8 cellular contexts compared by ENCODE assay signal in the genomic region with DNA sequence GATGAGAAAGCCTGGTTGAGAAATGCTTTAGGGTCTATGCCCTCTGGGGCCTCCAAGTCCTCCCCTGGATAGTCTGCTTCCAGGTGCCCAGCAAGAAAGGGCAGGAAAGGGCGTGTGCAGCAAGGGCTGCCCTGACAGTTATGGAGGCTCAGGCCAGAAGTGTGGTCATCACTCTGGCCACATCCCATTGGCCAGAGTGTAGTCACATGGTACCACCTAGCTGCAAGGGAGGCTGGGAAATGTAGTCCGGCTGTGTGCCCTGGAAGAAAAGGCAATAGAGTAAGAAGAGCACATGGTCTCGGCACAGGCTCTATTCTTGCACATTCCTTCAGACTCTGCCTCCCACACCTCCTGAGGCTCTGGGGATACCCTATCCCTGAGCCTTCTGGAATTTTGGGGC. TPM values are rescaled to one million over a fixed set of nuclear protein-coding genes. Genes with fewer than 3 reads are reported as not detected.
A peak's percentile ranks its signal among the peaks of the same experiment; 100 is the strongest.
DNase-seq lines count a peak whose midpoint lies in the region; ATAC-seq, FAIRE-seq and TF ChIP-seq lines count a peak whose summit lies in the region.

No MANE protein-coding gene starts in this region.

- in situ Hi-C loops in K562 (cut with MboI): loop anchor here (10.0 to 25.0 kb wide), 2 partner anchors 150 to 268 kb away; no protein-coding TSS in a partner anchor

- 0 out of 2 replicates have a peak, but pooled peaks cover 8% of the 10 kb centered on the region for H3K9me3 ChIP-seq in K562 (replicated peaks; ENCODE audit: control insufficient read depth, insufficient read depth, low read depth, low read length)
- H3K9me3 ChIP-seq in small intestine (ENCODE audit: control insufficient read depth, low read depth): no peaks in the 10 kb centered on the region
- no peaks in the 10 kb centered on the region for H3K9me3 ChIP-seq in vagina
- H3K9me3 ChIP-seq in CD8-positive, alpha-beta memory T cell (ENCODE audit: low read length): no peaks in the 10 kb centered on the region

- DNase-seq in stimulated activated CD4-positive, alpha-beta T cell treated with anti-CD3 and anti-CD28 coated beads, Interleukin-15, amount 100 ng/mL, for 24 hours: peak; percentile 63
- no peak for DNase-seq in stimulated activated CD4-positive, alpha-beta T cell treated with anti-CD3 and anti-CD28 coated beads, Interleukin-4, amount 100 ng/mL, for 4 hours
- DNase-seq in LoVo (ENCODE audit: low spot score): peak; percentile 34
- peak; percentile 74 to 80 (median 78) for DNase-seq in K562 (ENCODE audit: extremely low read depth in 1 of 4, low spot score in 3 of 4)
- peak; percentile 52 for DNase-seq in small intestine
- DNase-seq in effector CD8-positive, alpha-beta T cell (lab: John Stamatoyannopoulos, UW): no peak
- no peak for DNase-seq in vagina (ENCODE audit: extremely low spot score in 2 of 2)
- DNase-seq in CD8-positive, alpha-beta memory T cell: no peak

- no peak for TF ChIP-seq EP300 in K562 (IDR thresholded peaks at IDR 0.05; ENCODE audit: low read length)

- no peak overlapping the region for H3K9ac ChIP-seq in K562 (ENCODE audit: insufficient read depth in 1 of 2, low read depth in 2 of 2, low read length in 2 of 2)

- no peak overlapping the region for H3K4me2 ChIP-seq in K562 (ENCODE audit: insufficient read depth, low read length)

- H4K20me1 ChIP-seq in K562 (replicated peaks; ENCODE audit: control insufficient read depth, insufficient read depth, low read length): 0 out of 2 replicates have a peak, but pooled peaks cover 4% of the 10 kb centered on the region

- TF ChIP-seq POLR2A in K562 (conservative IDR thresholded peaks at IDR 0.05) (no peak), vagina (IDR thresholded peaks at IDR 0.05) (no peak)

- H3K27ac ChIP-seq in K562 (ENCODE audit: extremely low read depth, low read depth, low read length) (no peak overlapping the region; the same call in 2 of the 3 replicates), small intestine (ENCODE audit: low read depth in 1 of 2, low read length in 1 of 2) (no peak overlapping the region), vagina (no peak overlapping the region)
- no peak overlapping the region for H3K27ac ChIP-seq in CD8-positive, alpha-beta memory T cell (ENCODE audit: low read depth, low read length)

- H3K79me2 ChIP-seq in K562 (ENCODE audit: control insufficient read depth, insufficient read depth, low read length): no peaks in the 10 kb centered on the region

- POLR2A ChIA-PET in K562 (lab: Yijun Ruan, JAX): no interaction called here
- POLR2A ChIA-PET in CD8-positive, alpha-beta memory T cell (lab: Charles Lee): no interaction called here

- no peaks in the 10 kb centered on the region for H3K9me3 Mint-ChIP-seq in CD8-positive, alpha-beta memory T cell

- peak; percentile 77 for ATAC-seq in K562

- no peak for TF ChIP-seq CTCF in K562 (IDR thresholded peaks at IDR 0.05 in 2 of 3, conservative IDR thresholded peaks at IDR 0.05 in 1 of 3; ENCODE audit: insufficient read depth in 2 of 3, low read depth in 1 of 3, low read length in 3 of 3)
- no peak for TF ChIP-seq CTCF in vagina (IDR thresholded peaks at IDR 0.05)

- BruUV-seq in K562 (replicated peaks; lab: Mats Ljungman, UMichigan): no TSS peak

- H3K36me3 Mint-ChIP-seq in CD8-positive, alpha-beta memory T cell: peaks cover 0 to 19% (median 3%) of the 10 kb centered on the region in 3 donors

- peaks cover 0 to 1% of the 10 kb centered on the region in 2 donors for H3K27me3 Mint-ChIP-seq in CD8-positive, alpha-beta memory T cell

- H3K9me1 ChIP-seq in K562 (ENCODE audit: control insufficient read depth, insufficient read depth, low read length): no peaks in the 10 kb centered on the region

- H3K27ac Mint-ChIP-seq in CD8-positive, alpha-beta memory T cell: peak overlapping the region in 1 of 8 donors; percentile 24

- no peak overlapping the region for H3K4me3 Mint-ChIP-seq in CD8-positive, alpha-beta memory T cell

- H3K36me3 ChIP-seq in K562 (ENCODE audit: control insufficient read depth, insufficient read depth, low read length): peaks cover 10% of the 10 kb centered on the region; the same call in 2 of the 3 replicates
- no peaks in the 10 kb centered on the region for H3K36me3 ChIP-seq in small intestine (ENCODE audit: control insufficient read depth in 2 of 2, insufficient read depth in 2 of 2, low read length in 2 of 2)
- H3K36me3 ChIP-seq in vagina: no peaks in the 10 kb centered on the region
- peaks cover 4% of the 10 kb centered on the region for H3K36me3 ChIP-seq in CD8-positive, alpha-beta memory T cell (ENCODE audit: insufficient read depth, low read length)

- 87% methylated on average over 3 of the region's 3 CpGs for WGBS in K562 (ENCODE audit: insufficient coverage, low coverage, missing lambda C conversion rate)
- 95 to 96% (median 95%) methylated on average over 3 of the region's 3 CpGs for WGBS in small intestine, 3 donors

- TF ChIP-seq RAD21 in K562 (CRISPR knock-in tag; conservative IDR thresholded peaks at IDR 0.05 in 1 of 2, IDR thresholded peaks at IDR 0.05 in 1 of 2): no peak

- FAIRE-seq in K562 (lab: Jason Lieb, UNC) (peak; percentile 97), small intestine (lab: Jason Lieb, UNC) (no peak)

- H3K4me1 Mint-ChIP-seq in CD8-positive, alpha-beta memory T cell: peaks cover 20 to 32% (median 22%) of the 10 kb centered on the region in 3 donors

- no peak overlapping the region for H2AFZ ChIP-seq in K562 (ENCODE audit: low read depth, low read length)

- H3K27me3 ChIP-seq in K562 (ENCODE audit: control insufficient read depth in 2 of 2, insufficient read depth in 2 of 2, low read length in 2 of 2) (no peaks in the 10 kb centered on the region), small intestine (ENCODE audit: control insufficient read depth in 2 of 2, insufficient read depth in 2 of 2, low read length in 2 of 2) (no peaks in the 10 kb centered on the region), vagina (no peaks in the 10 kb centered on the region)
- H3K27me3 ChIP-seq in CD8-positive, alpha-beta memory T cell (ENCODE audit: insufficient read depth, low read length, poor library complexity, severe bottlenecking): no peaks in the 10 kb centered on the region

- CTCF ChIA-PET in K562 (lab: Yijun Ruan, JAX; ENCODE audit: low intra/inter-chr PET ratio): no interaction called here
- CTCF ChIA-PET in CD8-positive, alpha-beta memory T cell (lab: Charles Lee): no interaction called here

- H3K4me3 ChIP-seq in K562 (no peak overlapping the region), small intestine (ENCODE audit: low read depth in 1 of 2, low read length in 2 of 2) (no peak overlapping the region), vagina (no peak overlapping the region)
- H3K4me3 ChIP-seq in CD8-positive, alpha-beta memory T cell (ENCODE audit: low read length): no peak overlapping the region

- intact Hi-C loops in K562 (cut with micrococcal nuclease) (no loop called here), vagina (cut with DNase I) (loop anchor here (10.0 kb wide), 1 partner anchor 278 kb away; no protein-coding TSS in a partner anchor)

- H3K4me1 ChIP-seq in K562 (replicated peaks in 1 of 2; ENCODE audit: control insufficient read depth in 2 of 2, insufficient read depth in 2 of 2, low read length in 2 of 2) (peaks cover 16 to 44% of the 10 kb centered on the region in 2 experiments; a peak in 4 of 5 replicates), small intestine (ENCODE audit: control insufficient read depth in 2 of 2, insufficient read depth in 1 of 2, low read depth in 1 of 2, low read length in 1 of 2) (peaks cover 10% of the 10 kb centered on the region in 2 donors), vagina (peaks cover 21% of the 10 kb centered on the region)
- H3K4me1 ChIP-seq in CD8-positive, alpha-beta memory T cell (ENCODE audit: insufficient read depth, low read length): peaks cover 20% of the 10 kb centered on the region

TF ChIP-seq in K562, 482 proteins besides CTCF, POLR2A, EP300 and RAD21 (continues in another document):
- TF ChIP-seq ATF3 (IDR thresholded peaks at IDR 0.05) (peak; percentile 66), ATF3 (CRISPR knock-in tag; conservative IDR thresholded peaks at IDR 0.05) (no peak), CBX3 (IDR thresholded peaks at IDR 0.05; ENCODE audit: borderline replicate concordance in 1 of 2, low read length in 2 of 2) (peak in 1 of 2 experiments; percentile 78; a peak in 1 of 3 replicates), RAD51 (IDR thresholded peaks at IDR 0.05; ENCODE audit: borderline replicate concordance, low read depth) (peak; percentile 86), CREM (IDR thresholded peaks at IDR 0.05; ENCODE audit: low read depth) (peak; percentile 81)

RNA-seq across cellular contexts. Expression of gene ODC1, which starts 35.7 kb away (rescaled TPM):
- total RNA-seq in K562 (2011; cell fraction: chromatin; rRNA removed; ENCODE audit: low replicate concordance): 99.9 and 124 TPM in 2 replicates
- total RNA-seq in K562 (2011; cell fraction: nucleolus; rRNA removed): 80.3 and 83.7 TPM in 2 replicates
- 115 and 142 TPM in 2 replicates for total RNA-seq in K562 (2011; cell fraction: nucleoplasm; rRNA removed)
- total RNA-seq in K562 (2014; rRNA removed) (392 and 447 TPM in 2 replicates), K562 (2014; rRNA removed; fragmentation: Illumina TruSeq; extraction: Trizol) (525 and 551 TPM in 2 replicates), K562 (2015; rRNA removed; fragmentation: Illumina TruSeq; extraction: Trizol) (512 and 539 TPM in 2 replicates), K562 (2021) (379 and 398 TPM in 2 replicates), vagina (34.9 TPM)
- polyA plus RNA-seq in K562 (2011; rRNA removed) (368 and 563 TPM in 2 replicates), K562 (2014; fragmentation: Illumina TruSeq; extraction: Trizol) (473 and 553 TPM in 2 replicates), K562 (2014; fragmentation: Nextera tagmentation; extraction: Ambion mirVana) (100 to 1,000 TPM; 142 to 169 TPM), K562 (2014; rRNA removed) (457 and 488 TPM in 2 replicates), small intestine (100 to 1,000 TPM in 1 of 3 donors, 10 to 100 TPM in 2; 12.5 to 109 (median 21.9) TPM)
- polyA plus RNA-seq in K562 (2011; cell fraction: cytosol; rRNA removed): 282 and 395 TPM in 2 replicates
- polyA plus RNA-seq in K562 (2011; cell fraction: nucleus; rRNA removed): 190 and 232 TPM in 2 replicates
- 213 and 358 TPM in 2 replicates for polyA plus RNA-seq in K562 (2012)
- 600 and 763 TPM in 2 replicates for polyA minus RNA-seq in K562 (2011; rRNA and poly(A)+ RNA removed)
- 138 and 222 TPM in 2 replicates for polyA minus RNA-seq in K562 (2011; cell fraction: cytosol; rRNA and poly(A)+ RNA removed)
- 41.1 and 78.2 TPM in 2 replicates for polyA minus RNA-seq in K562 (2011; cell fraction: nucleus; rRNA and poly(A)+ RNA removed)
- 100 to 1,000 TPM; 565 to 566 TPM for total RNA-seq in CD8-positive, alpha-beta memory T cell
- polyA plus RNA-seq in CD8-positive, alpha-beta memory T cell: 57.1 TPM

Comparison
In these comparisons a context has a peak if more than half of its experiments do, and no peak if none do; other contexts are left out.
1. DNase-seq: peak in stimulated activated CD4-positive, alpha-beta T cell treated with anti-CD3 and anti-CD28 coated beads, Interleukin-15, amount 100 ng/mL, for 24 hours (single experiment), LoVo (single experiment), K562 (4 of 4) and small intestine (single experiment); none in stimulated activated CD4-positive, alpha-beta T cell treated with anti-CD3 and anti-CD28 coated beads, Interleukin-4, amount 100 ng/mL, for 4 hours (0 of 2), effector CD8-positive, alpha-beta T cell (single experiment), vagina (0 of 2) and CD8-positive, alpha-beta memory T cell (0 of 5).